ENCODE assay signal across 8 cellular contexts in genomic region chr20:64285579-64286427, GRCh38. TPM values are rescaled to one million over a fixed set of nuclear protein-coding genes. Genes with fewer than 3 reads are reported as not detected.
DNase-seq lines count a peak whose midpoint lies in the region; ATAC-seq and TF ChIP-seq lines count a peak whose summit lies in the region.
"Not testable (repeated sequence)": the region's sequence is repeated elsewhere in the genome, so short reads cannot be mapped to it uniquely, and the experiment has no call there.

No MANE protein-coding gene starts in this region.

- H4K20me1 ChIP-seq in fibroblast of lung (ENCODE audit: control insufficient read depth, extremely low read depth, insufficient read depth, low read length); neural progenitor cell (ENCODE audit: low read depth): not testable (repeated sequence)

- H3K79me2 ChIP-seq in fibroblast of lung (ENCODE audit: control insufficient read depth, insufficient read depth, low read length); neural progenitor cell (ENCODE audit: low read depth): not testable (repeated sequence)

- H3K27ac Mint-ChIP-seq in neural progenitor cell = not testable (repeated sequence)

- H3K9ac ChIP-seq in fibroblast of lung (ENCODE audit: insufficient read depth, low read length); neural progenitor cell: not testable (repeated sequence)

- H3F3A ChIP-seq in neural progenitor cell (ENCODE audit: low read depth) = not testable (repeated sequence)

- not testable (repeated sequence) for H3K27me3 ChIP-seq in fibroblast of lung (ENCODE audit: control insufficient read depth, insufficient read depth, low read length); neural progenitor cell

- H3K36me3 Mint-ChIP-seq in activated T-cell treated with anti-CD3 and anti-CD28 coated beads, Interleukin-2, amount 50 U/mL, for 4 hours (ENCODE audit: insufficient read depth); neural progenitor cell: not testable (repeated sequence)

- H3K36me3 ChIP-seq in fibroblast of lung (ENCODE audit: control insufficient read depth, insufficient read depth, low read length); neural progenitor cell: not testable (repeated sequence)

- H3K4me3 ChIP-seq in fibroblast of lung (replicated peaks in 1 of 4; ENCODE audit: control extremely low read depth in 1 of 4, insufficient read depth in 1 of 4, low read depth in 3 of 4, low read length in 4 of 4); neural progenitor cell: not testable (repeated sequence)

- peak; percentile 91 for ATAC-seq in GM21825 (IDR thresholded peaks at IDR 0.05; ENCODE audit: unreplicated experiment)
- peak; percentile 94 for ATAC-seq in activated T-cell treated with anti-CD3 and anti-CD28 coated beads, Interleukin-2, amount 50 U/mL, for 4 hours
- ATAC-seq in stimulated activated naive CD8-positive, alpha-beta T cell treated with anti-CD3 and anti-CD28 coated beads, Interleukin-15, Interleukin-2, amounts not matched to agents 100 U/mL and 50 U/mL, for 24 hours = peak; percentile 95

- H3K9me3 ChIP-seq in fibroblast of lung (ENCODE audit: control insufficient read depth, insufficient read depth, low read depth, low read length) = not testable (repeated sequence)
- H3K9me3 ChIP-seq in neural progenitor cell (ENCODE audit: low read depth) = peaks cover 11% of the 10 kb centered on the region

- H3K4me2 ChIP-seq in fibroblast of lung (ENCODE audit: extremely low read depth, insufficient read depth, low read length); neural progenitor cell: not testable (repeated sequence)

- not testable (repeated sequence) for H2AFZ ChIP-seq in fibroblast of lung (ENCODE audit: low read length); neural progenitor cell (replicated peaks)

- not testable (repeated sequence) for H3K4me1 ChIP-seq in fibroblast of lung (ENCODE audit: control insufficient read depth, extremely low read depth, insufficient read depth, low read length); neural progenitor cell

- H3K9me3 Mint-ChIP-seq in activated T-cell treated with anti-CD3 and anti-CD28 coated beads, Interleukin-2, amount 50 U/mL, for 4 hours = not testable (repeated sequence)
- peaks cover 11% of the 10 kb centered on the region for H3K9me3 Mint-ChIP-seq in neural progenitor cell

- H3K4me1 Mint-ChIP-seq in activated T-cell treated with anti-CD3 and anti-CD28 coated beads, Interleukin-2, amount 50 U/mL, for 4 hours (ENCODE audit: low read depth) = peaks cover 11% of the 10 kb centered on the region
- not testable (repeated sequence) for H3K4me1 Mint-ChIP-seq in neural progenitor cell

- peak; percentile 38 to 53 for TF ChIP-seq CTCF in fibroblast of lung (conservative IDR thresholded peaks at IDR 0.05 in 1 of 2, IDR thresholded peaks at IDR 0.05 in 1 of 2; ENCODE audit: low read depth in 1 of 2, low read length in 2 of 2)
- TF ChIP-seq CTCF in neural progenitor cell (IDR thresholded peaks at IDR 0.05) = peak; percentile 69

- in situ Hi-C loops in KBM-7 (cut with MboI; ENCODE audit: low pct_unique_long_range_greater_than_20kb, low sequenced_read_pairs) = not testable (repeated sequence)

- peak; percentile 61 for DNase-seq in GDM1 (lab: John Stamatoyannopoulos, UW)
- DNase-seq in KBM-7 = peak; percentile 89
- peak; percentile 93 for DNase-seq in RPMI8226
- peak; percentile 58 for DNase-seq in activated T-cell treated with anti-CD3 and anti-CD28 coated beads, Interleukin-2, amount 50 U/mL, for 4 hours
- DNase-seq in fibroblast of lung (ENCODE audit: low read depth in 2 of 2) = peak; percentile 14 to 32
- peak; percentile 64 for DNase-seq in neural progenitor cell (ENCODE audit: low spot score)
- peak; percentile 95 for DNase-seq in stimulated activated naive CD8-positive, alpha-beta T cell treated with anti-CD3 and anti-CD28 coated beads, Interleukin-15, Interleukin-2, amounts not matched to agents 100 U/mL and 50 U/mL, for 24 hours

- not testable (repeated sequence) for H3K27me3 Mint-ChIP-seq in activated T-cell treated with anti-CD3 and anti-CD28 coated beads, Interleukin-2, amount 50 U/mL, for 4 hours (ENCODE audit: low read depth); neural progenitor cell (ENCODE audit: insufficient read depth, low read depth)

- not testable (repeated sequence) for H3K27ac ChIP-seq in fibroblast of lung (ENCODE audit: insufficient read depth, low read length); neural progenitor cell

- not testable (repeated sequence) for H3K4me3 Mint-ChIP-seq in activated T-cell treated with anti-CD3 and anti-CD28 coated beads, Interleukin-2, amount 50 U/mL, for 4 hours; neural progenitor cell

RNA-seq across cellular contexts. Expression of gene PCMTD2, which starts 30.3 kb away (rescaled TPM):
- 10 to 100 TPM; 20.4 to 24.4 (median 21.2) TPM for total RNA-seq in activated T-cell treated with anti-CD3 and anti-CD28 coated beads, Interleukin-2, amount 50 U/mL, for 4 hours
- total RNA-seq in fibroblast of lung (39.5 and 68.8 TPM in 2 replicates), neural progenitor cell (ENCODE audit: low replicate concordance) (101 and 105 TPM in 2 replicates)
- 28.8 and 42.9 TPM in 2 replicates for polyA plus RNA-seq in fibroblast of lung
- polyA plus RNA-seq in fibroblast of lung (2012) = 18.3 and 23.2 TPM in 2 replicates
- polyA minus RNA-seq in fibroblast of lung (ENCODE audit: low replicate concordance) = 2.6 and 8.7 TPM in 2 replicates

Comparison
In these comparisons a context has a peak if more than half of its experiments do, and no peak if none do; other contexts are left out.
1. DNase-seq: peak in every context shown above with its lines; median percentile 95 in stimulated activated naive CD8-positive, alpha-beta T cell treated with anti-CD3 and anti-CD28 coated beads, Interleukin-15, Interleukin-2, amounts not matched to agents 100 U/mL and 50 U/mL, for 24 hours; 93 in RPMI8226; 89 in KBM-7; 64 in neural progenitor cell; 61 in GDM1; 58 in activated T-cell treated with anti-CD3 and anti-CD28 coated beads, Interleukin-2, amount 50 U/mL, for 4 hours; 23 in fibroblast of lung.